ENCODE assay signal across 11 cellular contexts in genomic region chr19:1858412-1859081, GRCh38. TPM values are rescaled to one million over a fixed set of nuclear protein-coding genes. Genes with fewer than 3 reads are reported as not detected.
DNase-seq lines count a peak whose midpoint lies in the region; ATAC-seq, FAIRE-seq and TF ChIP-seq lines count a peak whose summit lies in the region.
"Had no signal": no experiment of that assay in that cellular context is flagged by ENCODE, and none has a peak within 500 bp of the region (broad histone marks: within the 10 kb centered on the region; RNA-seq: fewer than 3 reads in every experiment).

No MANE protein-coding gene starts in this region.

- no peak overlapping the region for H2BK120ac ChIP-seq in mesendoderm (ENCODE audit: low read depth, low read length)

- DNase-seq in natural killer cell (no peak), mesendoderm (no peak), HCEC 1CT (no peak), D721Med (ENCODE audit: insufficient read length, low spot score) (no peak)
- DNase-seq in natural killer cell treated with Interleukin-12 subunit alpha and Interleukin-12 subunit beta and Interleukin-15 and Interleukin-18, amount 100 ng/mL, for 72 hours (ENCODE audit: low spot score), result no peak
- DNase-seq in activated naive CD8-positive, alpha-beta T cell treated with anti-CD3 and anti-CD28 coated beads for 36 hours, result no peak
- DNase-seq: DMS153 had no signal

- H3K9ac ChIP-seq in mesendoderm (ENCODE audit: low read length), result peak overlapping the region; percentile 39
- H3K9ac ChIP-seq: KMS-11 had no signal

- peak overlapping the region; percentile 28 for H3K4me3 Mint-ChIP-seq in natural killer cell
- H3K4me3 Mint-ChIP-seq in natural killer cell treated with Interleukin-12 subunit alpha and Interleukin-12 subunit beta and Interleukin-15 and Interleukin-18, amount 100 ng/mL, for 72 hours, result no peak overlapping the region
- peak overlapping the region; percentile 32 for H3K4me3 Mint-ChIP-seq in activated naive CD8-positive, alpha-beta T cell treated with anti-CD3 and anti-CD28 coated beads for 36 hours

- no peak overlapping the region for H4K8ac ChIP-seq in mesendoderm (ENCODE audit: low read depth, low read length)

- H3K9me3 Mint-ChIP-seq in natural killer cell, result no peaks in the 10 kb centered on the region
- no peaks in the 10 kb centered on the region for H3K9me3 Mint-ChIP-seq in natural killer cell treated with Interleukin-12 subunit alpha and Interleukin-12 subunit beta and Interleukin-15 and Interleukin-18, amount 100 ng/mL, for 72 hours
- H3K9me3 Mint-ChIP-seq in activated naive CD8-positive, alpha-beta T cell treated with anti-CD3 and anti-CD28 coated beads for 36 hours, result no peaks in the 10 kb centered on the region

- no peak overlapping the region for H3K4ac ChIP-seq in mesendoderm (ENCODE audit: low read depth, low read length)

- H3K79me1 ChIP-seq in mesendoderm (ENCODE audit: low read length), result peaks cover 20% of the 10 kb centered on the region

- H3K27me3 Mint-ChIP-seq in natural killer cell (ENCODE audit: low read depth in 2 of 2), result no peaks in the 10 kb centered on the region
- H3K27me3 Mint-ChIP-seq in natural killer cell treated with Interleukin-12 subunit alpha and Interleukin-12 subunit beta and Interleukin-15 and Interleukin-18, amount 100 ng/mL, for 72 hours, result no peaks in the 10 kb centered on the region
- no peaks in the 10 kb centered on the region for H3K27me3 Mint-ChIP-seq in activated naive CD8-positive, alpha-beta T cell treated with anti-CD3 and anti-CD28 coated beads for 36 hours

- H3K4me3 ChIP-seq in mesendoderm (ENCODE audit: low read length), result no peak overlapping the region

- H4K5ac ChIP-seq in mesendoderm (ENCODE audit: low read length), result no peak overlapping the region

- TF ChIP-seq CTCF in natural killer cell (IDR thresholded peaks at IDR 0.05) (no peak), D721Med (IDR thresholded peaks at IDR 0.05; ENCODE audit: insufficient read depth, missing control alignments) (no peak)

- H3K56ac ChIP-seq in mesendoderm (ENCODE audit: low read length), result no peak overlapping the region

- no CpG with 5 or more reads among the region's 10 CpGs for WGBS in mesendoderm (ENCODE audit: extremely low coverage, insufficient coverage, low lambda C conversion rate)

- ATAC-seq in natural killer cell (no peak), GM19395 (IDR thresholded peaks at IDR 0.05; ENCODE audit: unreplicated experiment) (no peak), HG03175 (IDR thresholded peaks at IDR 0.05; ENCODE audit: unreplicated experiment) (no peak)
- no peak for ATAC-seq in natural killer cell treated with Interleukin-12 subunit alpha and Interleukin-12 subunit beta and Interleukin-15 and Interleukin-18, amount 100 ng/mL, for 72 hours
- ATAC-seq: sciatic nerve had no signal

- H3K4me2 ChIP-seq in mesendoderm (ENCODE audit: low read length), result no peak overlapping the region
- H3K4me2 ChIP-seq: KMS-11 had no signal

- H2AK5ac ChIP-seq in mesendoderm (ENCODE audit: low read length), result no peak overlapping the region

- intact Hi-C loops in natural killer cell (cut with micrococcal nuclease), result no loop called here

- no peaks in the 10 kb centered on the region for H3K27me3 ChIP-seq in mesendoderm (ENCODE audit: insufficient read depth, low read length, poor library complexity)

- peaks cover 21% of the 10 kb centered on the region for H3K4me1 ChIP-seq in mesendoderm (ENCODE audit: control insufficient read depth, low read depth, low read length)

- FAIRE-seq in D721Med (lab: Jason Lieb, UNC), result no peak

- H3K36me3 Mint-ChIP-seq in natural killer cell, result no peaks in the 10 kb centered on the region
- no peaks in the 10 kb centered on the region for H3K36me3 Mint-ChIP-seq in natural killer cell treated with Interleukin-12 subunit alpha and Interleukin-12 subunit beta and Interleukin-15 and Interleukin-18, amount 100 ng/mL, for 72 hours
- peaks cover 6% of the 10 kb centered on the region for H3K36me3 Mint-ChIP-seq in activated naive CD8-positive, alpha-beta T cell treated with anti-CD3 and anti-CD28 coated beads for 36 hours

- no peak overlapping the region for H3K18ac ChIP-seq in mesendoderm (ENCODE audit: low read length)

- H3K27ac Mint-ChIP-seq in natural killer cell, result peak overlapping the region in 1 of 2 donors; percentile 80
- H3K27ac Mint-ChIP-seq in natural killer cell treated with Interleukin-12 subunit alpha and Interleukin-12 subunit beta and Interleukin-15 and Interleukin-18, amount 100 ng/mL, for 72 hours, result no peak overlapping the region
- peak overlapping the region; percentile 60 for H3K27ac Mint-ChIP-seq in activated naive CD8-positive, alpha-beta T cell treated with anti-CD3 and anti-CD28 coated beads for 36 hours

- no peak overlapping the region for H3K27ac ChIP-seq in mesendoderm (ENCODE audit: low read depth, low read length)
- H3K27ac ChIP-seq: KMS-11 had no signal

- no peak overlapping the region for H3K23ac ChIP-seq in mesendoderm (ENCODE audit: low read length)

- no peak overlapping the region for H2BK15ac ChIP-seq in mesendoderm (replicated peaks; ENCODE audit: low read depth)

- peaks cover 64% of the 10 kb centered on the region for H3K79me2 ChIP-seq in mesendoderm (ENCODE audit: control insufficient read depth, insufficient read depth, low read length)

- peaks cover 27 to 51% of the 10 kb centered on the region in 2 donors for H3K4me1 Mint-ChIP-seq in natural killer cell
- H3K4me1 Mint-ChIP-seq in natural killer cell treated with Interleukin-12 subunit alpha and Interleukin-12 subunit beta and Interleukin-15 and Interleukin-18, amount 100 ng/mL, for 72 hours (ENCODE audit: low read depth in 2 of 2), result peaks cover 18 to 19% of the 10 kb centered on the region in 2 donors
- peaks cover 33% of the 10 kb centered on the region for H3K4me1 Mint-ChIP-seq in activated naive CD8-positive, alpha-beta T cell treated with anti-CD3 and anti-CD28 coated beads for 36 hours

- H2BK5ac ChIP-seq in mesendoderm (ENCODE audit: low read length), result no peak overlapping the region

- no peaks in the 10 kb centered on the region for H3K36me3 ChIP-seq in mesendoderm (ENCODE audit: control insufficient read depth, insufficient read depth, low read length)

RNA-seq across cellular contexts. Expression of gene KLF16, which starts 4.8 kb away (rescaled TPM):
- 10 to 100 TPM; 29.1 to 38.4 (median 34.8) TPM for total RNA-seq in natural killer cell
- 10 to 100 TPM; 18.0 to 49.8 TPM for total RNA-seq in natural killer cell treated with Interleukin-12 subunit alpha and Interleukin-12 subunit beta and Interleukin-15 and Interleukin-18, amount 100 ng/mL, for 72 hours
- 10 to 100 TPM; 37.9 to 39.0 TPM for total RNA-seq in activated naive CD8-positive, alpha-beta T cell treated with anti-CD3 and anti-CD28 coated beads for 36 hours
- 32.7 TPM for polyA plus RNA-seq in mesendoderm (2013, experiment 1 of 2)
- 33.5 TPM for polyA plus RNA-seq in mesendoderm (2013, experiment 2 of 2)

RNA-seq across cellular contexts. Expression of gene REXO1, which starts 10.3 kb away (rescaled TPM):
- total RNA-seq in natural killer cell, result 10 to 100 TPM; 90.7 to 91.7 (median 91.5) TPM
- 100 to 1,000 TPM in 1 of 2 donors, 10 to 100 TPM in 1; 69.1 to 103 TPM for total RNA-seq in natural killer cell treated with Interleukin-12 subunit alpha and Interleukin-12 subunit beta and Interleukin-15 and Interleukin-18, amount 100 ng/mL, for 72 hours
- total RNA-seq in activated naive CD8-positive, alpha-beta T cell treated with anti-CD3 and anti-CD28 coated beads for 36 hours, result 10 to 100 TPM; 53.1 to 54.2 TPM
- 28.3 TPM for polyA plus RNA-seq in mesendoderm (2013, experiment 1 of 2)
- 27.2 TPM for polyA plus RNA-seq in mesendoderm (2013, experiment 2 of 2)

RNA-seq across cellular contexts. Expression of gene ABHD17A, which starts 26.7 kb away (rescaled TPM):
- 100 to 1,000 TPM; 554 to 652 (median 608) TPM for total RNA-seq in natural killer cell
- 100 to 1,000 TPM; 127 to 132 TPM for total RNA-seq in natural killer cell treated with Interleukin-12 subunit alpha and Interleukin-12 subunit beta and Interleukin-15 and Interleukin-18, amount 100 ng/mL, for 72 hours
- total RNA-seq in activated naive CD8-positive, alpha-beta T cell treated with anti-CD3 and anti-CD28 coated beads for 36 hours, result 100 to 1,000 TPM in 1 of 2 experiments, 10 to 100 TPM in 1; 98.7 to 106 TPM
- polyA plus RNA-seq in mesendoderm (2013, experiment 1 of 2), result 33.9 TPM
- 34.1 TPM for polyA plus RNA-seq in mesendoderm (2013, experiment 2 of 2)

RNA-seq across cellular contexts. Expression of gene ATP8B3, which starts 46.5 kb away (rescaled TPM):
- total RNA-seq in natural killer cell, result 10 to 100 TPM in 2 of 3 donors, 1 to 10 TPM in 1; 5.3 to 11.5 (median 11.2) TPM
- total RNA-seq in natural killer cell treated with Interleukin-12 subunit alpha and Interleukin-12 subunit beta and Interleukin-15 and Interleukin-18, amount 100 ng/mL, for 72 hours, result 1 to 10 TPM; 2.3 to 2.8 TPM
- total RNA-seq in activated naive CD8-positive, alpha-beta T cell treated with anti-CD3 and anti-CD28 coated beads for 36 hours, result 1 to 10 TPM; 2.3 to 2.7 TPM
- polyA plus RNA-seq in mesendoderm (2013, experiment 1 of 2), result 0.20 TPM
- 0.20 TPM for polyA plus RNA-seq in mesendoderm (2013, experiment 2 of 2)

RNA-seq across cellular contexts. Expression of gene ADAT3, which starts 46.7 kb away (rescaled TPM):
- total RNA-seq in natural killer cell, result 10 to 100 TPM; 13.0 to 20.9 (median 13.1) TPM
- total RNA-seq in natural killer cell treated with Interleukin-12 subunit alpha and Interleukin-12 subunit beta and Interleukin-15 and Interleukin-18, amount 100 ng/mL, for 72 hours, result 10 to 100 TPM in 1 of 2 donors, 1 to 10 TPM in 1; 7.5 to 13.3 TPM
- total RNA-seq in activated naive CD8-positive, alpha-beta T cell treated with anti-CD3 and anti-CD28 coated beads for 36 hours, result 1 to 10 TPM; 5.7 to 5.9 TPM
- polyA plus RNA-seq in mesendoderm (2013, experiment 1 of 2), result 6.6 TPM
- polyA plus RNA-seq in mesendoderm (2013, experiment 2 of 2), result 6.4 TPM

Comparison
In these comparisons a context has a peak if more than half of its experiments do, and no peak if none do; other contexts are left out.
1. RNA of gene ABHD17A, which starts 26.7 kb away (total RNA-seq): 554 to 652 TPM in natural killer cell; 127 to 132 TPM in natural killer cell treated with Interleukin-12 subunit alpha and Interleukin-12 subunit beta and Interleukin-15 and Interleukin-18, amount 100 ng/mL, for 72 hours and 98.7 to 106 TPM in activated naive CD8-positive, alpha-beta T cell treated with anti-CD3 and anti-CD28 coated beads for 36 hours; every median in the first group is over 4 times any median in the second.